ENCODE assay signal across 8 cellular contexts in the genomic region with DNA sequence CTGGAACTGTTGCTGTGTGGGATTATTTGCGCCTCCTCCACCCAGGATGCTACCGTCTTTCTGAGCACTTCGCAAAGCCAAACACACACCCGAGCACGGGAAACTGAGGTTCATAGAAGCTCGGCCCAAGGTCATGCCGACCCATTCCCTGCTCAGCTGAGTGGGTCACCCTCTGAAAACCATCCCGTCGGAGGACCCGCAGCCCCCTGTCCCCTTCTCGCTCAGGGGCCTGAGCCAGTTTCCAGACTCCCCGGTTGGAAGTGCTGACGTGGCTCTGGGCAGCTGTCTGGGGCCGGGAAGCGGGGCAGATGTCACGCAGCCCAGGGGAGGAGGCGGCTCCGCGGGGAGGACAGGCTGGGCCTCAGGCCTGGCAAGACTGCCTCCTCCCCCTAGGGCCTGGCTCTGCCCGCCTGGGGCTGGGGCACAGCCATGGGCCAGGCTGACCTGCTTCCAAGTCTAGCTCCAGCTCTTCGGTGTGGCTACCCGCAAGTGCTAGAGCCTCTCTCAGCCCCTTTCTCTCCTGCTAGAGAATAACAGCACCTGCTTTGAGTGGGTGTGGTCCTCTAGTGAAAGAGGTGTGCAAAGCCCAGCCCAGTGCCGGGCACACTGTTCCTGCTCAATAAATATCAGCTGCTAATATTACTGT. TPM values are rescaled to one million over a fixed set of nuclear protein-coding genes. Genes with fewer than 3 reads are reported as not detected.
A peak's percentile ranks its signal among the peaks of the same experiment; 100 is the strongest.
DNase-seq lines count a peak whose midpoint lies in the region; ATAC-seq and TF ChIP-seq lines count a peak whose summit lies in the region.

No MANE protein-coding gene starts in this region.

- in situ Hi-C loops in GM13976 (cut with MboI; ENCODE audit: low sequenced_read_pairs, unreplicated experiment), result no loop called here

- no peaks in the 10 kb centered on the region for H3K36me3 ChIP-seq in BLaER1 treated with 17β-estradiol and CSF1 and Interleukin-3, amounts not matched to agents 10 nM and 100 nM

- H4K20me1 ChIP-seq in BLaER1 treated with 17β-estradiol and CSF1 and Interleukin-3, amounts not matched to agents 10 nM and 100 nM, result peaks cover 34 to 85% (median 61%) of the 10 kb centered on the region in 11 experiments; a peak in 21 of 22 replicates

- intact Hi-C loops in right cardiac atrium (cut with DNase I) (loop anchor here in 3 of 4 donors (5.0 kb wide), 2 partner anchors 49 to 54 kb away; no protein-coding TSS in a partner anchor), posterior vena cava (cut with DNase I) (loop anchor here in 1 of 2 donors (5.0 kb wide), 1 partner anchor 129 kb away; no protein-coding TSS in a partner anchor)

- H3K27ac ChIP-seq in BLaER1 treated with 17β-estradiol and CSF1 and Interleukin-3, amounts not matched to agents 10 nM and 100 nM, result peak overlapping the region; percentile 4 to 80 (median 75); a peak in 21 of 22 replicates
- H3K27ac ChIP-seq in right cardiac atrium (ENCODE audit: low read length), result peak overlapping the region; percentile 91

- H3K9ac ChIP-seq in BLaER1 treated with 17β-estradiol and CSF1 and Interleukin-3, amounts not matched to agents 10 nM and 100 nM, result peak overlapping the region; percentile 65 to 76 (median 72); a peak in 21 of 22 replicates

- H3K27me3 ChIP-seq in BLaER1 treated with 17β-estradiol and CSF1 and Interleukin-3, amounts not matched to agents 10 nM and 100 nM, result no peaks in the 10 kb centered on the region
- no peaks in the 10 kb centered on the region for H3K27me3 ChIP-seq in right cardiac atrium (ENCODE audit: control insufficient read depth, insufficient read depth)

- WGBS in right cardiac atrium, result 7% methylated on average over 23 of the region's 23 CpGs

- H3K9me3 ChIP-seq in BLaER1 treated with 17β-estradiol and CSF1 and Interleukin-3, amounts not matched to agents 10 nM and 100 nM (replicated peaks in 1 of 11), result no peaks in the 10 kb centered on the region
- H3K9me3 ChIP-seq in right cardiac atrium (ENCODE audit: control insufficient read depth, low read length), result no peaks in the 10 kb centered on the region

- peak; percentile 74 to 81 for ATAC-seq in right cardiac atrium
- no peak for ATAC-seq in GM19324 (IDR thresholded peaks at IDR 0.05; ENCODE audit: low FRiP score, unreplicated experiment)

- H3K4me3 ChIP-seq in BLaER1 treated with 17β-estradiol and CSF1 and Interleukin-3, amounts not matched to agents 10 nM and 100 nM, result peak overlapping the region; percentile 38 to 65 (median 50)
- peak overlapping the region; percentile 61 for H3K4me3 ChIP-seq in right cardiac atrium (ENCODE audit: low read length)

- H3K4me2 ChIP-seq in BLaER1 treated with 17β-estradiol and CSF1 and Interleukin-3, amounts not matched to agents 10 nM and 100 nM, result peak overlapping the region; percentile 86 to 99 (median 95)

- H3K4me1 ChIP-seq in BLaER1 treated with 17β-estradiol and CSF1 and Interleukin-3, amounts not matched to agents 10 nM and 100 nM, result peaks cover 92 to 99% (median 98%) of the 10 kb centered on the region in 10 experiments
- peaks cover 19% of the 10 kb centered on the region for H3K4me1 ChIP-seq in right cardiac atrium (ENCODE audit: control insufficient read depth, insufficient read depth, low read length)

- no peak for TF ChIP-seq CTCF in GM13976 (IDR thresholded peaks at IDR 0.05; ENCODE audit: borderline replicate concordance, control extremely low read depth, extremely low read depth, insufficient read depth, missing control alignments)

- DNase-seq in GM13976 (ENCODE audit: low spot score), result peak; percentile 62
- DNase-seq in NCI-H1694 (lab: John Stamatoyannopoulos, UW), result peak; percentile 46
- peak in 50 of 56 donors; percentile 52 to 91 (median 78) for DNase-seq in amygdala (lab: John Stamatoyannopoulos, UW)
- peak; percentile 87 to 94 (median 91) for DNase-seq in right cardiac atrium
- peak; percentile 95 for DNase-seq in posterior vena cava (ENCODE audit: low spot score)
- no peak for DNase-seq in Kasumi-1 (lab: John Stamatoyannopoulos, UW)

RNA-seq across cellular contexts. Expression of a gene that starts 9.9 kb away (rescaled TPM):
- total RNA-seq in right cardiac atrium (10 to 100 TPM; 33.9 to 70.5 (median 55.9) TPM), posterior vena cava (10 to 100 TPM; 48.9 to 49.1 TPM)
- 47.5 TPM for polyA plus RNA-seq in right cardiac atrium

Comparison
In these comparisons a context has a peak if more than half of its experiments do, and no peak if none do; other contexts are left out.
1. DNase-seq: peak in GM13976 (single experiment), NCI-H1694 (single experiment), amygdala (50 of 56), right cardiac atrium (3 of 3) and posterior vena cava (single experiment); none in Kasumi-1 (0 of 2).